Comparison of ENCODE assay signal across 9 cellular contexts in genomic region chr15:94080416-94080815, GRCh38.
A peak's percentile ranks its signal among the peaks of the same experiment; 100 is the strongest.
DNase-seq lines count a peak whose midpoint lies in the region; ATAC-seq and TF ChIP-seq lines count a peak whose summit lies in the region.
"Had no signal": no experiment of that assay in that cellular context is flagged by ENCODE, and none has a peak within 500 bp of the region (broad histone marks: within the 10 kb centered on the region; RNA-seq: fewer than 3 reads in every experiment).

No MANE protein-coding gene starts in this region.

- H3K27me3 ChIP-seq in GM23338 (ENCODE audit: insufficient read depth) (no peaks in the 10 kb centered on the region), gastrocnemius medialis (no peaks in the 10 kb centered on the region)

- no peaks in the 10 kb centered on the region for H3K36me3 Mint-ChIP-seq in GM23338 (ENCODE audit: low read depth)
- H3K36me3 Mint-ChIP-seq: activated naive CD4-positive, alpha-beta T cell treated with anti-CD3 and anti-CD28 coated beads, Interleukin-2, amount 50 U/mL, for 72 hours had no signal

- DNase-seq in GM23338 (ENCODE audit: low spot score) (peak; percentile 59), NOMO-1 treated with DMSO at 0.1 percent for 48 hours (lab: John Stamatoyannopoulos, UW; ENCODE audit: unreplicated experiment) (peak; percentile 69), fibroblast of gingiva (ENCODE audit: low read depth) (peak; percentile 12), gastrocnemius medialis (peak; percentile 41 to 72), amygdala (lab: John Stamatoyannopoulos, UW) (no peak)
- DNase-seq: stimulated activated CD4-positive, alpha-beta T cell treated with anti-CD3 and anti-CD28 coated beads, Interleukin-4, amount 100 ng/mL, for 4 hours had no signal

- peaks cover 5% of the 10 kb centered on the region for H3K27me3 Mint-ChIP-seq in GM23338 (ENCODE audit: insufficient read depth, low read depth, poor library complexity)

- H3K9me3 ChIP-seq in gastrocnemius medialis, result no peaks in the 10 kb centered on the region

- ATAC-seq in GM23338, result peak; percentile 80
- peak; percentile 41 to 70 for ATAC-seq in gastrocnemius medialis
- ATAC-seq in GM21786 (IDR thresholded peaks at IDR 0.05; ENCODE audit: unreplicated experiment), result no peak
- no peak for ATAC-seq in GM21423 (IDR thresholded peaks at IDR 0.05; ENCODE audit: unreplicated experiment)
- ATAC-seq: activated naive CD4-positive, alpha-beta T cell treated with anti-CD3 and anti-CD28 coated beads, Interleukin-2, amount 50 U/mL, for 72 hours had no signal

- in situ Hi-C loops in gastrocnemius medialis (cut with MboI; ENCODE audit: low sequenced_read_pairs in 4 of 4), result no loop called here

- peak overlapping the region; percentile 58 for H2AFZ ChIP-seq in GM23338

- H3K4me1 ChIP-seq in GM23338 (ENCODE audit: insufficient read depth), result peaks cover 4% of the 10 kb centered on the region; the same call in 1 of the 2 replicates
- H3K4me1 ChIP-seq in gastrocnemius medialis, result no peaks in the 10 kb centered on the region

- H3F3A ChIP-seq in GM23338 (replicated peaks; ENCODE audit: low read depth), result no peaks in the 10 kb centered on the region

- H3K27ac Mint-ChIP-seq in GM23338, result no peak overlapping the region; the same call in 1 of the 2 replicates
- H3K27ac Mint-ChIP-seq: activated naive CD4-positive, alpha-beta T cell treated with anti-CD3 and anti-CD28 coated beads, Interleukin-2, amount 50 U/mL, for 72 hours had no signal

- H3K4me3 Mint-ChIP-seq in GM23338, result no peak overlapping the region

- no peak overlapping the region for H3K4me2 ChIP-seq in GM23338

- H4K20me1 ChIP-seq in GM23338 (replicated peaks; ENCODE audit: insufficient read depth), result no peaks in the 10 kb centered on the region

- H3K9me2 ChIP-seq in GM23338 (ENCODE audit: insufficient read depth), result peaks cover 9% of the 10 kb centered on the region; the same call in 1 of the 2 replicates

- peaks cover 12% of the 10 kb centered on the region for H3K4me1 Mint-ChIP-seq in GM23338

- TF ChIP-seq CTCF in GM23338 (conservative IDR thresholded peaks at IDR 0.05; ENCODE audit: low read depth in 2 of 2) (no peak), gastrocnemius medialis (IDR thresholded peaks at IDR 0.05 in 4 of 5, conservative IDR thresholded peaks at IDR 0.05 in 1 of 5) (no peak)

- intact Hi-C loops in gastrocnemius medialis (cut with DNase I; ENCODE audit: low total_unique reads), result no loop called here

- H3K36me3 ChIP-seq in GM23338 (ENCODE audit: insufficient read depth) (no peaks in the 10 kb centered on the region), gastrocnemius medialis (no peaks in the 10 kb centered on the region)

- TF ChIP-seq POLR2A in gastrocnemius medialis (IDR thresholded peaks at IDR 0.05), result no peak

- H3K79me2 ChIP-seq in GM23338 (replicated peaks; ENCODE audit: insufficient read depth), result no peaks in the 10 kb centered on the region

- no peaks in the 10 kb centered on the region for H3K9me3 Mint-ChIP-seq in GM23338
- H3K9me3 Mint-ChIP-seq: activated naive CD4-positive, alpha-beta T cell treated with anti-CD3 and anti-CD28 coated beads, Interleukin-2, amount 50 U/mL, for 72 hours had no signal

- H3K27ac ChIP-seq in GM23338 (ENCODE audit: low read depth) (no peak overlapping the region), gastrocnemius medialis (peak overlapping the region in 1 of 4 donors; percentile 11)

- H3K4me3 ChIP-seq in GM23338 (no peak overlapping the region), gastrocnemius medialis (no peak overlapping the region)

TF ChIP-seq in GM23338, 12 proteins besides CTCF, POLR2A, EP300 and RAD21 (continues in another document):
- TF ChIP-seq ZNF331 (CRISPR knock-in tag; IDR thresholded peaks at IDR 0.05; ENCODE audit: low read depth) (no peak), NANOG (IDR thresholded peaks at IDR 0.05; ENCODE audit: borderline replicate concordance) (no peak), ZNF114 (CRISPR knock-in tag; IDR thresholded peaks at IDR 0.05) (no peak), ETS1 (IDR thresholded peaks at IDR 0.05) (no peak), ZNF462 (CRISPR knock-in tag; IDR thresholded peaks at IDR 0.05) (no peak), EZH2phosphoT487 (IDR thresholded peaks at IDR 0.05; ENCODE audit: unreplicated experiment) (no peak), POLR2AphosphoS5 (IDR thresholded peaks at IDR 0.05; ENCODE audit: low read depth) (no peak), JUNB (IDR thresholded peaks at IDR 0.05; ENCODE audit: unreplicated experiment) (no peak), CREB1 (CRISPR knock-in tag; IDR thresholded peaks at IDR 0.05; ENCODE audit: low read depth) (no peak), EZH2 (IDR thresholded peaks at IDR 0.05; ENCODE audit: low read depth, unreplicated experiment) (no peak), STAT1 (IDR thresholded peaks at IDR 0.05; ENCODE audit: unreplicated experiment) (no peak)

Comparison
In these comparisons a context has a peak if more than half of its experiments do, and no peak if none do; other contexts are left out.
1. ATAC-seq: peak in GM23338 (single experiment) and gastrocnemius medialis (2 of 2); none in GM21786 (single experiment) and GM21423 (single experiment).
2. DNase-seq: peak in GM23338 (single experiment), NOMO-1 treated with DMSO at 0.1 percent for 48 hours (single experiment), fibroblast of gingiva (single experiment) and gastrocnemius medialis (2 of 2); none in amygdala (0 of 56).